Comparison of ENCODE assay signal across 9 cellular contexts in genomic region chr2:232444409-232445148, GRCh38. TPM values are rescaled to one million over a fixed set of nuclear protein-coding genes. Genes with fewer than 3 reads are reported as not detected.
DNase-seq lines count a peak whose midpoint lies in the region; ATAC-seq and TF ChIP-seq lines count a peak whose summit lies in the region.
"Had no signal": no experiment of that assay in that cellular context is flagged by ENCODE, and none has a peak within 500 bp of the region (broad histone marks: within the 10 kb centered on the region; RNA-seq: fewer than 3 reads in every experiment).

No MANE protein-coding gene starts in this region.

- no peaks in the 10 kb centered on the region for H3K4me1 ChIP-seq in CD4-positive, alpha-beta memory T cell (ENCODE audit: insufficient read depth, low read length)

- H3K27me3 ChIP-seq in CD4-positive, alpha-beta memory T cell (ENCODE audit: insufficient read depth, low read length) = no peaks in the 10 kb centered on the region

- H3K27ac ChIP-seq in CD4-positive, alpha-beta memory T cell (ENCODE audit: low read depth, low read length) = no peak overlapping the region

- ATAC-seq in GM18519 (IDR thresholded peaks at IDR 0.05; ENCODE audit: low FRiP score, unreplicated experiment) (no peak), GM19395 (IDR thresholded peaks at IDR 0.05; ENCODE audit: unreplicated experiment) (no peak)

- H3K9me3 ChIP-seq in CD4-positive, alpha-beta memory T cell (ENCODE audit: control insufficient read depth in 1 of 2, low read length in 2 of 2) = no peaks in the 10 kb centered on the region

- no peaks in the 10 kb centered on the region for H3K36me3 ChIP-seq in CD4-positive, alpha-beta memory T cell (ENCODE audit: insufficient read depth, low read length)

- H3K4me3 ChIP-seq in CD4-positive, alpha-beta memory T cell (ENCODE audit: low read length in 2 of 2) = no peak overlapping the region

- POLR2A ChIA-PET in CD4-positive, alpha-beta memory T cell (lab: Charles Lee; ENCODE audit: partially characterized antibody) = no interaction called here
- POLR2A ChIA-PET in HEK293T (lab: Yijun Ruan, JAX) = no interaction called here

- no peak overlapping the region for H3K27ac Mint-ChIP-seq in CD4-positive, alpha-beta memory T cell

- peaks cover 2 to 3% of the 10 kb centered on the region in 2 donors for H3K27me3 Mint-ChIP-seq in CD4-positive, alpha-beta memory T cell

- peak; percentile 33 to 55 (median 44) for DNase-seq in CD4-positive, alpha-beta memory T cell
- DNase-seq in HEK293T (ENCODE audit: extremely low spot score) = peak; percentile 56
- peak; percentile 50 for DNase-seq in SK-N-DZ (ENCODE audit: low spot score)
- peak; percentile 78 for DNase-seq in activated naive CD4-positive, alpha-beta T cell treated with anti-CD3 and anti-CD28 coated beads, Interleukin-2, amount 50 U/mL, for 16 hours
- peak; percentile 73 for DNase-seq in iPS-NIHi7 (ENCODE audit: extremely low spot score)
- peak; percentile 42 to 48 (median 44) for DNase-seq in stimulated activated CD4-positive, alpha-beta T cell treated with anti-CD3 and anti-CD28 coated beads, TNF-alpha, amount 100 ng/mL, for 4 hours (ENCODE audit: low read depth in 3 of 3)

- intact Hi-C loops in CD4-positive, alpha-beta memory T cell (cut with micrococcal nuclease) = no loop called here

- no peak overlapping the region for H3K4me3 Mint-ChIP-seq in CD4-positive, alpha-beta memory T cell

- H3K4me1 Mint-ChIP-seq in CD4-positive, alpha-beta memory T cell = peaks cover 2 to 6% (median 4%) of the 10 kb centered on the region in 4 donors

- H3K36me3 Mint-ChIP-seq in CD4-positive, alpha-beta memory T cell = no peaks in the 10 kb centered on the region

- H3K9me3 Mint-ChIP-seq in CD4-positive, alpha-beta memory T cell = no peaks in the 10 kb centered on the region

- CTCF ChIA-PET in CD4-positive, alpha-beta memory T cell (lab: Charles Lee; ENCODE audit: partially characterized antibody) = interaction anchor here (0.5 kb wide), 1 partner anchor 147 kb away, joined by 3 read pairs; no protein-coding TSS in a partner anchor
- CTCF ChIA-PET in HEK293T (lab: Yijun Ruan, JAX) = interaction anchor here (0.8 kb wide), 1 partner anchor 71 kb away, joined by 3 read pairs; no protein-coding TSS in a partner anchor

TF ChIP-seq in HEK293T, 16 proteins besides CTCF, POLR2A, EP300 and RAD21:
- TF ChIP-seq HDGF (IDR thresholded peaks at IDR 0.05; ENCODE audit: borderline replicate concordance) (no peak), ZNF384 (IDR thresholded peaks at IDR 0.05) (no peak), CTBP1 (IDR thresholded peaks at IDR 0.05; ENCODE audit: borderline replicate concordance) (no peak), ELF4 (IDR thresholded peaks at IDR 0.05) (no peak), FOXA1 (IDR thresholded peaks at IDR 0.05) (no peak), L3MBTL2 (conservative IDR thresholded peaks at IDR 0.05) (no peak), NFRKB (IDR thresholded peaks at IDR 0.05) (no peak), LEF1 (IDR thresholded peaks at IDR 0.05; ENCODE audit: borderline replicate concordance) (no peak), SUZ12 (IDR thresholded peaks at IDR 0.05) (no peak), FOXK2 (IDR thresholded peaks at IDR 0.05) (no peak), ARNT (IDR thresholded peaks at IDR 0.05) (no peak), SP1 (IDR thresholded peaks at IDR 0.05) (no peak), PKNOX1 (IDR thresholded peaks at IDR 0.05) (no peak), BHLHE40 (IDR thresholded peaks at IDR 0.05; ENCODE audit: borderline replicate concordance) (no peak), TARDBP (IDR thresholded peaks at IDR 0.05) (no peak), FOXM1 (IDR thresholded peaks at IDR 0.05; ENCODE audit: borderline replicate concordance) (no peak)

RNA-seq across cellular contexts. Expression of gene ALPI, which starts 11.4 kb away (rescaled TPM):
- total RNA-seq in CD4-positive, alpha-beta memory T cell = not detected
- polyA plus RNA-seq in CD4-positive, alpha-beta memory T cell = not detected
- polyA plus RNA-seq in SK-N-DZ (2014; cell fraction: cytosol; rRNA removed) = not detected in 2 replicates
- not detected in 2 replicates for polyA plus RNA-seq in SK-N-DZ (2014; cell fraction: nucleus; rRNA removed)
- total RNA-seq: temporal lobe had no signal

RNA-seq across cellular contexts. Expression of gene ALPG, which starts 37.9 kb away (rescaled TPM):
- total RNA-seq in CD4-positive, alpha-beta memory T cell = not detected
- not detected for polyA plus RNA-seq in CD4-positive, alpha-beta memory T cell
- not detected in 2 replicates for polyA plus RNA-seq in SK-N-DZ (2014; cell fraction: cytosol; rRNA removed)
- not detected in 2 replicates for polyA plus RNA-seq in SK-N-DZ (2014; cell fraction: nucleus; rRNA removed)
- total RNA-seq: temporal lobe had no signal

RNA-seq across cellular contexts. Expression of gene ECEL1, which starts 43.1 kb away (rescaled TPM):
- total RNA-seq in CD4-positive, alpha-beta memory T cell = not detected
- not detected for polyA plus RNA-seq in CD4-positive, alpha-beta memory T cell
- polyA plus RNA-seq in SK-N-DZ (2014; cell fraction: cytosol; rRNA removed) = 0.17 and 0.32 TPM in 2 replicates
- 0.94 and 1.6 TPM in 2 replicates for polyA plus RNA-seq in SK-N-DZ (2014; cell fraction: nucleus; rRNA removed)
